ENCODE assay signal across 8 cellular contexts in genomic region chr2:64330691-64331429, GRCh38.
DNase-seq lines count a peak whose midpoint lies in the region; ATAC-seq and TF ChIP-seq lines count a peak whose summit lies in the region.

No MANE protein-coding gene starts in this region.

- DNase-seq in AG08395 (ENCODE audit: low spot score) (peak; percentile 69), HCT116 (ENCODE audit: low read depth, low spot score) (peak; percentile 73), NCI-H526 treated with DMSO at 0.1 percent for 48 hours (lab: John Stamatoyannopoulos, UW) (peak; percentile 66), dedifferentiated amniotic fluid mesenchymal stem cell (ENCODE audit: extremely low spot score) (peak; percentile 91), left lobe of liver (ENCODE audit: low spot score) (peak; percentile 76)
- peak; percentile 87 for DNase-seq in activated CD4-positive, alpha-beta T cell treated with anti-CD3 and anti-CD28 coated beads, Interleukin-2, amount 10 ng/mL, durations not matched to agents 7 days and 5 days
- DNase-seq in stimulated activated CD4-positive, alpha-beta T cell treated with anti-CD3 and anti-CD28 coated beads, Interleukin-1b, Interleukin-23, amount 100 ng/mL, for 4 hours (ENCODE audit: low read depth in 2 of 2) = peak; percentile 65 to 79

- H3K4me2 ChIP-seq in HCT116 (ENCODE audit: low read length) = peak overlapping the region; percentile 64

- no peaks in the 10 kb centered on the region for H3K27me3 ChIP-seq in HCT116 (ENCODE audit: insufficient read depth, low read length)

- H3K27me3 Mint-ChIP-seq in activated CD4-positive, alpha-beta T cell treated with anti-CD3 and anti-CD28 coated beads, Interleukin-2, amount 10 ng/mL, durations not matched to agents 7 days and 5 days = peaks cover 7% of the 10 kb centered on the region

- peak overlapping the region; percentile 51 for H3K27ac Mint-ChIP-seq in activated CD4-positive, alpha-beta T cell treated with anti-CD3 and anti-CD28 coated beads, Interleukin-2, amount 10 ng/mL, durations not matched to agents 7 days and 5 days

- TF ChIP-seq POLR2A in HCT116 (IDR thresholded peaks at IDR 0.05; ENCODE audit: borderline replicate concordance, extremely low read depth, insufficient read depth, insufficient read length) = no peak

- peak overlapping the region; percentile 97 for H2AFZ ChIP-seq in HCT116 (ENCODE audit: low read depth, low read length, poor library complexity, severe bottlenecking)

- no peak overlapping the region; a peak in 1 of 4 replicates for H3K4me3 ChIP-seq in HCT116 (replicated peaks in 1 of 2; ENCODE audit: low read depth in 1 of 2, low read length in 2 of 2)

- no peak overlapping the region for H3K9ac ChIP-seq in HCT116 (ENCODE audit: low read length)

- H3K4me1 Mint-ChIP-seq in activated CD4-positive, alpha-beta T cell treated with anti-CD3 and anti-CD28 coated beads, Interleukin-2, amount 10 ng/mL, durations not matched to agents 7 days and 5 days = peaks cover 49% of the 10 kb centered on the region

- H3K79me2 ChIP-seq in HCT116 (ENCODE audit: insufficient read depth, low read length) = no peaks in the 10 kb centered on the region

- H4K20me1 ChIP-seq in HCT116 (ENCODE audit: insufficient read depth) = no peaks in the 10 kb centered on the region

- peaks cover 0 to 7% of the 10 kb centered on the region in 2 experiments; a peak in 2 of 4 replicates for H3K4me1 ChIP-seq in HCT116 (ENCODE audit: control insufficient read depth in 1 of 2, insufficient read depth in 2 of 2, low read length in 2 of 2)

- H3K36me3 ChIP-seq in HCT116 (ENCODE audit: control insufficient read depth in 1 of 2, insufficient read depth in 2 of 2, low read length in 2 of 2) = no peaks in the 10 kb centered on the region

- POLR2A ChIA-PET in HCT116 (lab: Charles Lee) = interaction anchor here (1.0 to 1.8 kb wide), 2 partner anchors 157 to 192 kb away, joined by 3 read pairs; no protein-coding TSS in a partner anchor
- POLR2A ChIA-PET in activated CD4-positive, alpha-beta T cell treated with anti-CD3 and anti-CD28 coated beads, Interleukin-2, amount 10 ng/mL, durations not matched to agents 7 days and 5 days (lab: Charles Lee) = no interaction called here

- no peaks in the 10 kb centered on the region for H3K9me2 ChIP-seq in HCT116 (ENCODE audit: insufficient read depth)

- peak; percentile 99 for TF ChIP-seq RAD21 in HCT116 (IDR thresholded peaks at IDR 0.05; ENCODE audit: low read depth)

- peak; percentile 86 to 95 (median 94) for TF ChIP-seq CTCF in HCT116 (IDR thresholded peaks at IDR 0.05 in 2 of 3, conservative IDR thresholded peaks at IDR 0.05 in 1 of 3; ENCODE audit: borderline replicate concordance in 1 of 3, insufficient read depth in 1 of 3, low read depth in 2 of 3, low read length in 2 of 3)

- peak; percentile 90 for ATAC-seq in HCT116
- ATAC-seq in left lobe of liver = peak; percentile 88
- no peak for ATAC-seq in GM18517 (IDR thresholded peaks at IDR 0.05; ENCODE audit: unreplicated experiment)

- no TSS peak for BruUV-seq in HCT116 (replicated peaks; lab: Mats Ljungman, UMichigan)

- no peak overlapping the region for H3K27ac ChIP-seq in HCT116 (ENCODE audit: low read depth, low read length)

- H3K4me3 Mint-ChIP-seq in activated CD4-positive, alpha-beta T cell treated with anti-CD3 and anti-CD28 coated beads, Interleukin-2, amount 10 ng/mL, durations not matched to agents 7 days and 5 days = peak overlapping the region; percentile 1

- intact Hi-C loops in HCT116 (cut with micrococcal nuclease) = loop anchor here (1.0 to 10.0 kb wide), 8 partner anchors 157 to 1244 kb away; no protein-coding TSS in a partner anchor

- no peaks in the 10 kb centered on the region for H3K9me3 ChIP-seq in HCT116 (ENCODE audit: control insufficient read depth in 1 of 2, insufficient read depth in 1 of 2, low read depth in 1 of 2, low read length in 2 of 2)

- RAD21 ChIA-PET in HCT116 (lab: Charles Lee; ENCODE audit: low non-redundant PET in 1 of 2, low total read pairs in 2 of 2, uncharacterized antibody in 2 of 2, unreplicated experiment in 2 of 2) = interaction anchor here (0.6 to 1.9 kb wide), 11 partner anchors 19 to 582 kb away, joined by 3 to 9 read pairs (median 4); no protein-coding TSS in a partner anchor

- no peaks in the 10 kb centered on the region for H3K36me3 Mint-ChIP-seq in activated CD4-positive, alpha-beta T cell treated with anti-CD3 and anti-CD28 coated beads, Interleukin-2, amount 10 ng/mL, durations not matched to agents 7 days and 5 days (ENCODE audit: low read depth)

- CTCF ChIA-PET in HCT116 (lab: Charles Lee) = interaction anchor here (0.7 to 6.1 kb wide), 31 partner anchors 12 to 587 kb away, joined by 3 to 88 read pairs (median 4); partner anchors contain the start of genes AFTPH and SERTAD2
- CTCF ChIA-PET in activated CD4-positive, alpha-beta T cell treated with anti-CD3 and anti-CD28 coated beads, Interleukin-2, amount 10 ng/mL, durations not matched to agents 7 days and 5 days (lab: Charles Lee) = interaction anchor here (0.5 to 8.8 kb wide), 55 partner anchors 8 to 1863 kb away, joined by 3 to 72 read pairs (median 4); partner anchors contain the start of genes AFTPH, CEP68 and SERTAD2

- H3K9me3 Mint-ChIP-seq in activated CD4-positive, alpha-beta T cell treated with anti-CD3 and anti-CD28 coated beads, Interleukin-2, amount 10 ng/mL, durations not matched to agents 7 days and 5 days = no peaks in the 10 kb centered on the region

TF ChIP-seq in HCT116, 20 proteins besides CTCF, POLR2A, EP300 and RAD21:
- TF ChIP-seq REST (IDR thresholded peaks at IDR 0.05; ENCODE audit: low read depth) = no peak
- no peak for TF ChIP-seq POLR2AphosphoS5 (IDR thresholded peaks at IDR 0.05; ENCODE audit: low read depth, low read length)
- TF ChIP-seq YY1 (IDR thresholded peaks at IDR 0.05; ENCODE audit: extremely low read depth, insufficient replicate concordance, low read depth, low read length) = no peak
- TF ChIP-seq ZFX (IDR thresholded peaks at IDR 0.05) = no peak
- no peak for TF ChIP-seq SIN3A (IDR thresholded peaks at IDR 0.05; ENCODE audit: low read depth)
- no peak for TF ChIP-seq EZH2 (IDR thresholded peaks at IDR 0.05)
- TF ChIP-seq ATF3 (IDR thresholded peaks at IDR 0.05) = no peak
- TF ChIP-seq EGR1 (IDR thresholded peaks at IDR 0.05; ENCODE audit: low read depth) = no peak
TF ChIP-seq in HCT116: peak in this region for 0.
